Comparison of ENCODE assay signal across 8 cellular contexts in genomic region chr2:119218478-119219064, GRCh38. TPM values are rescaled to one million over a fixed set of nuclear protein-coding genes. Genes with fewer than 3 reads are reported as not detected.
DNase-seq lines count a peak whose midpoint lies in the region; FAIRE-seq and TF ChIP-seq lines count a peak whose summit lies in the region.

No MANE protein-coding gene starts in this region.

- no peak overlapping the region for H3K4me3 ChIP-seq in left ventricle myocardium inferior

- TF ChIP-seq POLR2A in H54 (IDR thresholded peaks at IDR 0.05; ENCODE audit: low read depth, low read length): no peak

- peak overlapping the region; percentile 18 for H3K27ac ChIP-seq in C4-2B
- peak overlapping the region; percentile 16 for H3K27ac ChIP-seq in left ventricle myocardium inferior (replicated peaks)

- DNase-seq in HK-2 (ENCODE audit: unreplicated experiment): peak; percentile 35
- DNase-seq in SHP77 treated with DMSO at 0.1 percent for 48 hours (lab: John Stamatoyannopoulos, UW): peak; percentile 73
- DNase-seq in left ventricle myocardium inferior: no peak
- no peak for DNase-seq in SIG-M5 treated with dmso at 0.1 percent for 504 hours (lab: John Stamatoyannopoulos, UW; ENCODE audit: unreplicated experiment)
- DNase-seq in activated gamma-delta T cell (lab: John Stamatoyannopoulos, UW): no peak
- no peak for DNase-seq in H54 (ENCODE audit: insufficient read length, low spot score)
- no peak for DNase-seq in ecto neural progenitor cell (ENCODE audit: low spot score)

- TF ChIP-seq CTCF in C4-2B (conservative IDR thresholded peaks at IDR 0.05) (no peak), left ventricle myocardium inferior (IDR thresholded peaks at IDR 0.05; ENCODE audit: borderline replicate concordance) (peak; percentile 65)

- FAIRE-seq in H54 (lab: Jason Lieb, UNC): no peak

- H3K9me3 ChIP-seq in left ventricle myocardium inferior (replicated peaks): no peaks in the 10 kb centered on the region

- intact Hi-C loops in left ventricle myocardium inferior (cut with micrococcal nuclease): no loop called here

- H3K27me3 ChIP-seq in left ventricle myocardium inferior (ENCODE audit: low read depth): no peaks in the 10 kb centered on the region

- H3K36me3 ChIP-seq in left ventricle myocardium inferior: no peaks in the 10 kb centered on the region

- H3K4me1 ChIP-seq in left ventricle myocardium inferior: peaks cover 11% of the 10 kb centered on the region

RNA-seq across cellular contexts. Expression of gene STEAP3, which starts 5.1 kb away (rescaled TPM):
- 7.1 TPM for total RNA-seq in left ventricle myocardium inferior

Comparison
In these comparisons a context has a peak if more than half of its experiments do, and no peak if none do; other contexts are left out.
1. DNase-seq: peak in HK-2 (single experiment) and SHP77 treated with DMSO at 0.1 percent for 48 hours (single experiment); none in left ventricle myocardium inferior (single experiment), SIG-M5 treated with dmso at 0.1 percent for 504 hours (single experiment), activated gamma-delta T cell (single experiment), H54 (single experiment) and ecto neural progenitor cell (single experiment).